In genomic region chr5:1391691-1392090, GRCh38 we compare ENCODE assay signal across 22 cellular contexts. TPM values are rescaled to one million over a fixed set of nuclear protein-coding genes. Genes with fewer than 3 reads are reported as not detected.
"Had no signal": no experiment of that assay in that cellular context is flagged by ENCODE, and none has a peak within 500 bp of the region (broad histone marks: within the 10 kb centered on the region; RNA-seq: fewer than 3 reads in every experiment).

No MANE protein-coding gene starts in this region.

- H3K36me3 ChIP-seq: heart left ventricle, neural progenitor cell, tibial nerve, upper lobe of right lung had no signal

- FAIRE-seq: islet of Langerhans had no signal

- ATAC-seq: heart left ventricle; natural killer cell treated with Interleukin-12 subunit alpha and Interleukin-12 subunit beta and Interleukin-15 and Interleukin-18, amount 100 ng/mL, for 72 hours; psoas muscle; sciatic nerve; stimulated activated naive B cell treated with anti-CD40 and anti-IgM and Interleukin-4, amounts not matched to agents 10 μg/mL and 1 μg/mL and 100 μg/mL, for 72 hours; stimulated activated naive CD8-positive, alpha-beta T cell treated with anti-CD3 and anti-CD28 coated beads, Interleukin-15, amount 100 ng/mL, for 72 hours; upper lobe of right lung had no signal

- H2AFZ ChIP-seq: neural progenitor cell had no signal

- H3K9ac ChIP-seq: neural progenitor cell had no signal

- H3K4me2 ChIP-seq: neural progenitor cell had no signal

- H3K4me1 ChIP-seq: neural progenitor cell, psoas muscle had no signal

- H3K27me3 ChIP-seq: testis had no signal

- H3K9me3 ChIP-seq: heart left ventricle, psoas muscle, testis, tibial nerve, upper lobe of right lung had no signal

- H3K4me3 ChIP-seq: dorsolateral prefrontal cortex, heart left ventricle, neural progenitor cell, psoas muscle, testis, tibial nerve, upper lobe of right lung had no signal

- H3K27ac ChIP-seq: dorsolateral prefrontal cortex, heart left ventricle, neural progenitor cell, psoas muscle, testis, tibial nerve, upper lobe of right lung had no signal

- DNase-seq: cortex of kidney; dorsolateral prefrontal cortex; effector CD8-positive, alpha-beta T cell; foreskin melanocyte; hypothalamus; occipital lobe; retina; stimulated activated CD4-positive, alpha-beta T cell treated with anti-CD3 and anti-CD28 coated beads, Interleukin-2, amount 100 ng/mL, for 24 hours; stimulated activated CD4-positive, alpha-beta T cell treated with anti-CD3 and anti-CD28 coated beads, Interleukin-4, amount 100 ng/mL, for 4 hours; stimulated activated naive B cell treated with anti-CD40 and anti-IgM and Interleukin-4, amounts not matched to agents 10 μg/mL and 1 μg/mL and 100 μg/mL, for 72 hours; stimulated activated naive CD8-positive, alpha-beta T cell treated with anti-CD3 and anti-CD28 coated beads, Interleukin-15, amount 100 ng/mL, for 72 hours; testis; upper lobe of right lung had no signal

RNA-seq across cellular contexts. Expression of gene SLC6A3, which starts 53.5 kb away (rescaled TPM):
- total RNA-seq: lower leg skin; natural killer cell treated with Interleukin-12 subunit alpha and Interleukin-12 subunit beta and Interleukin-15 and Interleukin-18, amount 100 ng/mL, for 72 hours; occipital lobe; psoas muscle; sciatic nerve; skeletal muscle tissue had no signal
